8 cellular contexts compared by ENCODE assay signal in genomic region chr3:26712211-26713026, GRCh38.
DNase-seq lines count a peak whose midpoint lies in the region; ATAC-seq and TF ChIP-seq lines count a peak whose summit lies in the region.

No MANE protein-coding gene starts in this region.

- no peak overlapping the region for H3K4me2 ChIP-seq in OCI-LY7 (ENCODE audit: low read length)

- ATAC-seq in HG03469 (IDR thresholded peaks at IDR 0.05; ENCODE audit: unreplicated experiment) (peak; percentile 69), omental fat pad (ENCODE audit: low FRiP score) (no peak)

- peak; percentile 38 for TF ChIP-seq CTCF in GM20000 (IDR thresholded peaks at IDR 0.05; ENCODE audit: extremely low read depth, missing control alignments)
- peak; percentile 87 for TF ChIP-seq CTCF in OCI-LY7 (conservative IDR thresholded peaks at IDR 0.05; ENCODE audit: low read length)
- peak; percentile 67 for TF ChIP-seq CTCF in osteocyte (IDR thresholded peaks at IDR 0.05)
- peak in 1 of 3 donors; percentile 26 for TF ChIP-seq CTCF in omental fat pad (IDR thresholded peaks at IDR 0.05)

- H3K36me3 ChIP-seq in OCI-LY7 (ENCODE audit: insufficient read depth, low read length): no peaks in the 10 kb centered on the region

- peaks cover 7% of the 10 kb centered on the region for H3K9me3 Mint-ChIP-seq in osteocyte (ENCODE audit: unreplicated experiment)

- H3K9me3 ChIP-seq in OCI-LY7 (ENCODE audit: low read length): no peaks in the 10 kb centered on the region

- no peak overlapping the region for H3K27ac ChIP-seq in OCI-LY7 (ENCODE audit: low read depth, low read length, poor library complexity, severe bottlenecking)

- CTCF ChIA-PET in OCI-LY7 (lab: Charles Lee; ENCODE audit: unreplicated experiment): no interaction called here

- H3K27me3 Mint-ChIP-seq in osteocyte (ENCODE audit: unreplicated experiment): peaks cover 2% of the 10 kb centered on the region

- H3K27ac Mint-ChIP-seq in osteocyte (ENCODE audit: unreplicated experiment): no peak overlapping the region

- no peak for TF ChIP-seq POLR2A in erythroblast (IDR thresholded peaks at IDR 0.05; ENCODE audit: low read length)

- no peaks in the 10 kb centered on the region for H3K36me3 Mint-ChIP-seq in osteocyte (ENCODE audit: unreplicated experiment)

- H3K79me2 ChIP-seq in OCI-LY7 (ENCODE audit: insufficient read depth, low read depth, low read length): no peaks in the 10 kb centered on the region

- DNase-seq in ELR (ENCODE audit: low read depth) (peak; percentile 49), GM20000 (ENCODE audit: low spot score) (peak; percentile 46), OCI-LY7 (ENCODE audit: low spot score) (peak; percentile 63), erythroblast (lab: John Stamatoyannopoulos, UW) (peak; percentile 22 to 57), osteocyte (ENCODE audit: extremely low spot score, unreplicated experiment) (no peak), omental fat pad (ENCODE audit: low spot score) (no peak)
- DNase-seq in activated effector memory CD4-positive, alpha-beta T cell treated with Interleukin-2 at 50 U/mL for 16 hours: no peak

- no peaks in the 10 kb centered on the region for H3K4me1 ChIP-seq in OCI-LY7 (ENCODE audit: insufficient read depth, low read length, poor library complexity, severe bottlenecking)

- H4K20me1 ChIP-seq in OCI-LY7 (ENCODE audit: insufficient read depth, low read length): no peaks in the 10 kb centered on the region

- no peak overlapping the region for H3K4me3 Mint-ChIP-seq in osteocyte (ENCODE audit: unreplicated experiment)

- H3K4me3 ChIP-seq in OCI-LY7 (ENCODE audit: low read depth, low read length, poor library complexity, severe bottlenecking): no peak overlapping the region

- no peaks in the 10 kb centered on the region for H3K4me1 Mint-ChIP-seq in osteocyte (ENCODE audit: unreplicated experiment)

- POLR2A ChIA-PET in OCI-LY7 (lab: Charles Lee): no interaction called here

- no TSS peak for BruUV-seq in OCI-LY7 (replicated peaks; lab: Mats Ljungman, UMichigan)

- no peaks in the 10 kb centered on the region for H3K9me2 ChIP-seq in OCI-LY7 (ENCODE audit: insufficient read depth, low read length)

- intact Hi-C loops in OCI-LY7 (cut with micrococcal nuclease; ENCODE audit: unreplicated experiment): no loop called here

- H2AFZ ChIP-seq in OCI-LY7 (ENCODE audit: low read length): no peak overlapping the region

Comparison
In these comparisons a context has a peak if more than half of its experiments do, and no peak if none do; other contexts are left out.
1. DNase-seq: peak in ELR (single experiment), GM20000 (single experiment), OCI-LY7 (single experiment) and erythroblast (2 of 2); none in osteocyte (single experiment), activated effector memory CD4-positive, alpha-beta T cell treated with Interleukin-2 at 50 U/mL for 16 hours (single experiment) and omental fat pad (single experiment).